In the genomic region with DNA sequence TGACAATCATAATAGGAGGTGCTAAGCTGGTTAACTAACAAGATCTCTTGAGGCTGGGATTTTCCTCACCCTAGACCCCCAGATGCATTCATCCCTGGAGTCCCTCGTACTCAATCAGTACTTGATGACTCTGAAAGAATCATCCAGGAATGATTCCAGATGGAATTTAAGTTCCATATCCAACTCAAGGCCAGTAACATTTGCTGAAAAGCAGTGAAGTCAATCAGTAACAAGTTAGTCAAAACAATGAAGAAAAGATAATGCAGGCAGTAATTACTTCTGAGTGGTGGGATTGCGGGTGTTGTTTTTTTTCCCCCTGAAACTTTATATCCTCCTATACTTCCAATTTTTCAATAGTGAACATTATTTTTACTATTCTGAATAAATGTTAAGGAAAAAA, we compare ENCODE assay signal across 24 cellular contexts. TPM values are rescaled to one million over a fixed set of nuclear protein-coding genes. Genes with fewer than 3 reads are reported as not detected.
DNase-seq lines count a peak whose midpoint lies in the region; ATAC-seq and TF ChIP-seq lines count a peak whose summit lies in the region.
"Had no signal": no experiment of that assay in that cellular context is flagged by ENCODE, and none has a peak within 500 bp of the region (broad histone marks: within the 10 kb centered on the region; RNA-seq: fewer than 3 reads in every experiment).

No MANE protein-coding gene starts in this region.

- H3K36me3 ChIP-seq in RWPE2 (ENCODE audit: low read depth) (no peaks in the 10 kb centered on the region), colonic mucosa (no peaks in the 10 kb centered on the region), tibial artery (no peaks in the 10 kb centered on the region)
- H3K36me3 ChIP-seq: BLaER1 treated with 17β-estradiol and CSF1 and Interleukin-3, amounts not matched to agents 10 nM and 100 nM had no signal

- H3K4me1 ChIP-seq in RWPE2 (ENCODE audit: insufficient read depth, poor library complexity, severe bottlenecking) (peaks cover 27% of the 10 kb centered on the region), colonic mucosa (peaks cover 5% of the 10 kb centered on the region), tibial artery (peaks cover 0 to 20% (median 7%) of the 10 kb centered on the region in 4 donors)

- no peaks in the 10 kb centered on the region for H3K27me3 ChIP-seq in RWPE2 (ENCODE audit: insufficient read depth, poor library complexity, severe bottlenecking)
- no peaks in the 10 kb centered on the region for H3K27me3 ChIP-seq in colonic mucosa
- H3K27me3 ChIP-seq in tibial artery: no peaks in the 10 kb centered on the region
- H3K27me3 ChIP-seq: BLaER1 treated with 17β-estradiol and CSF1 and Interleukin-3, amounts not matched to agents 10 nM and 100 nM had no signal

- no peak overlapping the region for H3K4me3 Mint-ChIP-seq in Calu3 (ENCODE audit: low read depth, unreplicated experiment)
- H3K4me3 Mint-ChIP-seq: B cell; CD4-positive, alpha-beta T cell; CD8-positive, alpha-beta T cell had no signal

- no peaks in the 10 kb centered on the region for H3K27me3 Mint-ChIP-seq in Calu3 (ENCODE audit: unreplicated experiment)
- H3K27me3 Mint-ChIP-seq: B cell; CD4-positive, alpha-beta T cell had no signal

- BruUV-seq in Calu3 (replicated peaks; lab: Mats Ljungman, UMichigan): no TSS peak

- DNase-seq in NCI-H82 (lab: John Stamatoyannopoulos, UW): peak; percentile 15
- DNase-seq in NCI-H82 treated with DMSO at 0.1 percent for 48 hours (lab: John Stamatoyannopoulos, UW; ENCODE audit: unreplicated experiment): no peak
- DNase-seq in Calu3: no peak
- no peak for DNase-seq in RWPE2 (ENCODE audit: low spot score)
- DNase-seq in colonic mucosa: no peak
- no peak for DNase-seq in NCI-H774 (lab: John Stamatoyannopoulos, UW)
- DNase-seq in tibial artery: no peak
- DNase-seq in stimulated activated CD8-positive, alpha-beta memory T cell treated with anti-CD3 and anti-CD28 coated beads, Interleukin-4, amount 100 ng/mL, for 48 hours: no peak
- DNase-seq: AML-193; Caco-2; CD4-positive, alpha-beta T cell; CD8-positive, alpha-beta T cell; DMS 273 treated with DMSO at 0.1 percent for 48 hours; DMS153; DMS53; DMS79; DND-41; EL; GDM1 had no signal

- H3K9me3 Mint-ChIP-seq in Calu3 (ENCODE audit: low read depth, unreplicated experiment): no peaks in the 10 kb centered on the region
- H3K9me3 Mint-ChIP-seq: CD4-positive, alpha-beta T cell; CD8-positive, alpha-beta T cell had no signal

- peak overlapping the region; percentile 78 for H3K27ac Mint-ChIP-seq in Calu3 (ENCODE audit: unreplicated experiment)
- H3K27ac Mint-ChIP-seq: B cell; CD4-positive, alpha-beta T cell; CD8-positive, alpha-beta T cell had no signal

- H3K4me3 ChIP-seq in RWPE2 (ENCODE audit: severe bottlenecking): no peak overlapping the region
- H3K4me3 ChIP-seq in colonic mucosa: no peak overlapping the region
- no peak overlapping the region for H3K4me3 ChIP-seq in tibial artery
- H3K4me3 ChIP-seq: A549; BLaER1 treated with 17β-estradiol and CSF1 and Interleukin-3, amounts not matched to agents 10 nM and 100 nM; GM12878 had no signal

- intact Hi-C loops in Calu3 (cut with micrococcal nuclease; ENCODE audit: unreplicated experiment) (loop anchor here (10.0 kb wide), 1 partner anchor 468 kb away; no protein-coding TSS in a partner anchor), colonic mucosa (cut with DNase I) (no loop called here), tibial artery (cut with DNase I; ENCODE audit: low total_unique reads) (no loop called here)

- no peaks in the 10 kb centered on the region for H3K9me3 ChIP-seq in RWPE2 (ENCODE audit: severe bottlenecking)
- H3K9me3 ChIP-seq in colonic mucosa: no peaks in the 10 kb centered on the region
- H3K9me3 ChIP-seq in tibial artery: no peaks in the 10 kb centered on the region
- H3K9me3 ChIP-seq: A549, Caco-2 had no signal

- ATAC-seq in RWPE2 (ENCODE audit: low read depth): no peak
- ATAC-seq: A549; CD8-positive, alpha-beta T cell; GM12878 had no signal

- peak overlapping the region; percentile 72 for H3K27ac ChIP-seq in RWPE2 (ENCODE audit: poor library complexity, severe bottlenecking)
- peak overlapping the region; percentile 78 for H3K27ac ChIP-seq in colonic mucosa
- H3K27ac ChIP-seq in tibial artery: no peak overlapping the region
- H3K27ac ChIP-seq: 22Rv1; A549; BLaER1 treated with 17β-estradiol and CSF1 and Interleukin-3, amounts not matched to agents 10 nM and 100 nM had no signal

- H3K9ac ChIP-seq in colonic mucosa (ENCODE audit: low read depth in 2 of 2, low read length in 2 of 2): no peak overlapping the region
- H3K9ac ChIP-seq: BLaER1 treated with 17β-estradiol and CSF1 and Interleukin-3, amounts not matched to agents 10 nM and 100 nM had no signal

- no peak for TF ChIP-seq CTCF in Calu3 (IDR thresholded peaks at IDR 0.05; ENCODE audit: unreplicated experiment)
- no peak for TF ChIP-seq CTCF in RWPE2 (IDR thresholded peaks at IDR 0.05; ENCODE audit: poor library complexity, severe bottlenecking)
- TF ChIP-seq CTCF in colonic mucosa (IDR thresholded peaks at IDR 0.05): no peak
- TF ChIP-seq CTCF in tibial artery (IDR thresholded peaks at IDR 0.05): no peak

- H3K36me3 Mint-ChIP-seq in Calu3 (ENCODE audit: insufficient read depth, unreplicated experiment): peaks cover 7% of the 10 kb centered on the region

- peaks cover 69% of the 10 kb centered on the region for H3K4me1 Mint-ChIP-seq in Calu3 (ENCODE audit: low read depth, unreplicated experiment)

- CTCF ChIA-PET in Calu3 (lab: Charles Lee): interaction anchor here (0.6 kb wide), 1 partner anchor 30 kb away, joined by 4 read pairs; no protein-coding TSS in a partner anchor

RNA-seq across cellular contexts. Expression of a gene that starts 18.6 kb away (rescaled TPM):
- 52.5 and 58.2 TPM in 2 replicates for total RNA-seq in Calu3 (2022)
- total RNA-seq in colonic mucosa: 100 to 1,000 TPM; 247 to 272 TPM

Comparison
In these comparisons a context has a peak if more than half of its experiments do, and no peak if none do; other contexts are left out.
1. H3K27ac ChIP-seq: peak in RWPE2 (single experiment) and colonic mucosa (single experiment); none in tibial artery (0 of 2).